In genomic region chr7:128708824-128709223, GRCh38 we compare ENCODE assay signal across 1 cellular context.
TF ChIP-seq lines count a peak whose summit lies in the region.

No MANE protein-coding gene starts in this region.

TF ChIP-seq in GM23338, 12 proteins besides CTCF, POLR2A, EP300 and RAD21 (continued from another document):
- TF ChIP-seq ZNF462 (CRISPR knock-in tag; IDR thresholded peaks at IDR 0.05) = no peak
- TF ChIP-seq EZH2 (IDR thresholded peaks at IDR 0.05; ENCODE audit: low read depth, unreplicated experiment) = no peak
